In genomic region chr9:3467593-3468219, GRCh38 we compare ENCODE assay signal across 8 cellular contexts. TPM values are rescaled to one million over a fixed set of nuclear protein-coding genes. Genes with fewer than 3 reads are reported as not detected.
DNase-seq lines count a peak whose midpoint lies in the region; ATAC-seq and TF ChIP-seq lines count a peak whose summit lies in the region.

No MANE protein-coding gene starts in this region.

- H3K27me3 Mint-ChIP-seq in H9 (ENCODE audit: low read depth) = no peaks in the 10 kb centered on the region

- H3K79me2 ChIP-seq in H9 (ENCODE audit: insufficient read depth, low read length) = no peaks in the 10 kb centered on the region

- no peak overlapping the region for H3K56ac ChIP-seq in H9 (ENCODE audit: insufficient read length, low read depth, low read length)

- DNase-seq in GM10248 (ENCODE audit: extremely low spot score) (peak; percentile 60), H9 (peak; percentile 64), RPMI8226 (peak; percentile 66), cardiac muscle cell (ENCODE audit: low read depth in 1 of 2, low spot score in 1 of 2) (peak; percentile 63 to 82), retina (peak; percentile 40), DMS79 (lab: John Stamatoyannopoulos, UW) (no peak)
- peak in 1 of 2 donors; percentile 19 for DNase-seq in activated naive CD4-positive, alpha-beta T cell treated with anti-CD3 and anti-CD28 coated beads, Interleukin-2, amount 50 U/mL, for 72 hours (ENCODE audit: low spot score in 2 of 2)

- H2BK20ac ChIP-seq in H9 (ENCODE audit: low read depth, low read length, poor library complexity, severe bottlenecking) = no peak overlapping the region

- H3K4me1 Mint-ChIP-seq in H9 = peaks cover 18 to 26% of the 10 kb centered on the region in 2 experiments

- no peak overlapping the region for H4K5ac ChIP-seq in H9 (ENCODE audit: insufficient read length, low read depth, low read length)

- no peak overlapping the region for H3K4me2 ChIP-seq in H9 (ENCODE audit: insufficient read depth, insufficient read length, low read length)

- peak; percentile 97 for TF ChIP-seq CTCF in GM10248 (IDR thresholded peaks at IDR 0.05; ENCODE audit: control extremely low read depth, extremely low read depth, low read depth, missing control alignments)
- peak; percentile 85 for TF ChIP-seq CTCF in H9 (conservative IDR thresholded peaks at IDR 0.05)
- peak; percentile 100 for TF ChIP-seq CTCF in LNCAP (IDR thresholded peaks at IDR 0.05)
- peak; percentile 99 for TF ChIP-seq CTCF in cardiac muscle cell (IDR thresholded peaks at IDR 0.05; ENCODE audit: low read depth, low read length)

- H3K27me3 ChIP-seq in H9 (ENCODE audit: insufficient read depth, low read length) = no peaks in the 10 kb centered on the region
- H3K27me3 ChIP-seq in cardiac muscle cell = no peaks in the 10 kb centered on the region

- no peak overlapping the region for H2AFZ ChIP-seq in H9 (ENCODE audit: low read length)

- no peak overlapping the region for H2BK15ac ChIP-seq in H9 (ENCODE audit: low read depth, low read length)

- no peaks in the 10 kb centered on the region; a peak in 1 of 5 replicates for H3K9me3 Mint-ChIP-seq in H9
- no peaks in the 10 kb centered on the region for H3K9me3 Mint-ChIP-seq in activated naive CD4-positive, alpha-beta T cell treated with anti-CD3 and anti-CD28 coated beads, Interleukin-2, amount 50 U/mL, for 72 hours

- H3K9ac ChIP-seq in H9 (ENCODE audit: extremely low read depth, insufficient read length, low read length) = no peak overlapping the region

- H4K20me1 ChIP-seq in H9 (ENCODE audit: control insufficient read depth, insufficient read depth, insufficient read length) = no peaks in the 10 kb centered on the region

- H3K4me1 ChIP-seq in H9 (ENCODE audit: insufficient read depth, low read length) (peaks cover 3% of the 10 kb centered on the region), cardiac muscle cell (ENCODE audit: low read depth) (peaks cover 3% of the 10 kb centered on the region)

- no peak overlapping the region for H3K27ac ChIP-seq in H9 (ENCODE audit: insufficient read length, low read depth, low read length)
- H3K27ac ChIP-seq in cardiac muscle cell = no peak overlapping the region

- no peak overlapping the region for H3K4me3 Mint-ChIP-seq in H9

- no peak overlapping the region for H4K91ac ChIP-seq in H9 (ENCODE audit: insufficient read length, low read depth, low read length)

- peak overlapping the region in 2 of 3 experiments; percentile 61 to 93; a peak in 5 of 7 replicates for H3K27ac Mint-ChIP-seq in H9
- H3K27ac Mint-ChIP-seq in activated naive CD4-positive, alpha-beta T cell treated with anti-CD3 and anti-CD28 coated beads, Interleukin-2, amount 50 U/mL, for 72 hours = peak overlapping the region in 1 of 2 donors; percentile 14

- H2BK12ac ChIP-seq in H9 (ENCODE audit: insufficient read length, low read depth, low read length) = no peak overlapping the region

- no peak overlapping the region for H3K23ac ChIP-seq in H9 (ENCODE audit: insufficient read length, low read depth, low read length)

- no peaks in the 10 kb centered on the region for H3K23me2 ChIP-seq in H9 (ENCODE audit: insufficient read length, low read depth, low read length, poor library complexity, severe bottlenecking)

- no peak overlapping the region for H3K4ac ChIP-seq in H9 (ENCODE audit: low read depth, low read length)

- no peak overlapping the region for H3T11ph ChIP-seq in H9 (ENCODE audit: low read length)

- H2BK120ac ChIP-seq in H9 (ENCODE audit: low read depth, low read length, poor library complexity, severe bottlenecking) = no peak overlapping the region

- H3K14ac ChIP-seq in H9 (ENCODE audit: insufficient read depth, low read length) = no peak overlapping the region

- H3K4me3 ChIP-seq in cardiac muscle cell = no peak overlapping the region

- peaks cover 4 to 12% (median 4%) of the 10 kb centered on the region in 3 experiments for H3K36me3 Mint-ChIP-seq in H9 (ENCODE audit: insufficient read depth in 1 of 3, low read depth in 3 of 3)
- no peaks in the 10 kb centered on the region for H3K36me3 Mint-ChIP-seq in activated naive CD4-positive, alpha-beta T cell treated with anti-CD3 and anti-CD28 coated beads, Interleukin-2, amount 50 U/mL, for 72 hours

- POLR2A ChIA-PET in GM10248 (lab: Yijun Ruan, JAX) = no interaction called here

- no peak overlapping the region for H2AK5ac ChIP-seq in H9 (ENCODE audit: insufficient read length, low read length)

- no peak overlapping the region for H4K8ac ChIP-seq in H9 (replicated peaks; ENCODE audit: insufficient read length, low read depth, low read length)

- no CpG with 5 or more reads among the region's 4 CpGs for WGBS in H9 (ENCODE audit: extremely low coverage, insufficient read length, low lambda C conversion rate)

- ATAC-seq in activated naive CD4-positive, alpha-beta T cell treated with anti-CD3 and anti-CD28 coated beads, Interleukin-2, amount 50 U/mL, for 72 hours = peak; percentile 93 to 97

- H3K36me3 ChIP-seq in cardiac muscle cell = no peaks in the 10 kb centered on the region

- no peak overlapping the region for H2BK5ac ChIP-seq in H9 (ENCODE audit: insufficient read length, low read length)

- H3K18ac ChIP-seq in H9 (ENCODE audit: insufficient read length, low read depth, low read length) = no peak overlapping the region

- H3K9me3 ChIP-seq in H9 (ENCODE audit: control insufficient read depth, low read depth, low read length) (no peaks in the 10 kb centered on the region), cardiac muscle cell (ENCODE audit: low read depth) (no peaks in the 10 kb centered on the region)

- CTCF ChIA-PET in GM10248 (lab: Yijun Ruan, JAX) = interaction anchor here (0.7 to 2.5 kb wide), 25 partner anchors 9 to 899 kb away, joined by 3 to 15 read pairs (median 4); no protein-coding TSS in a partner anchor

- H3K79me1 ChIP-seq in H9 (ENCODE audit: insufficient read depth, low read depth, low read length, poor library complexity, severe bottlenecking) = no peaks in the 10 kb centered on the region

RNA-seq across cellular contexts. Expression of gene RFX3, which starts 58.1 kb away (rescaled TPM):
- 9.3 and 9.9 TPM in 2 replicates for total RNA-seq in H9 (2021)
- 10 to 100 TPM in 1 of 2 donors, 1 to 10 TPM in 1; 10.0 to 14.2 TPM for total RNA-seq in activated naive CD4-positive, alpha-beta T cell treated with anti-CD3 and anti-CD28 coated beads, Interleukin-2, amount 50 U/mL, for 72 hours
- 6.6 and 9.9 TPM in 2 replicates for total RNA-seq in cardiac muscle cell
- polyA plus RNA-seq in cardiac muscle cell = 6.3 and 8.6 TPM in 2 replicates
